Comparison of ENCODE assay signal across 15 cellular contexts in genomic region chr6:155630085-155630484, GRCh38.
A peak's percentile ranks its signal among the peaks of the same experiment; 100 is the strongest.
DNase-seq lines count a peak whose midpoint lies in the region; ATAC-seq and TF ChIP-seq lines count a peak whose summit lies in the region.
"Had no signal": no experiment of that assay in that cellular context is flagged by ENCODE, and none has a peak within 500 bp of the region (broad histone marks: within the 10 kb centered on the region; RNA-seq: fewer than 3 reads in every experiment).

No MANE protein-coding gene starts in this region.

- H3K79me2 ChIP-seq in PC-3 (ENCODE audit: low read length), result no peaks in the 10 kb centered on the region

- CTCF ChIA-PET in PC-3 (lab: Charles Lee), result no interaction called here

- no peaks in the 10 kb centered on the region for H3K27me3 ChIP-seq in PC-3 (ENCODE audit: low read length)

- intact Hi-C loops in PC-3 (cut with micrococcal nuclease), result no loop called here
- intact Hi-C loops in activated T-helper 1 cell treated with anti-CD3 and anti-CD28 coated beads, Interleukin-12 subunit alpha, Interleukin-12 subunit beta, Interleukin-2, Interleukin-4 antibody, amounts not matched to agents 30 ng/mL and 10 ng/mL and 1 ng/mL, durations not matched to agents 14 hours and 24 hours and 36 hours (cut with micrococcal nuclease), result no loop called here

- peaks cover 17% of the 10 kb centered on the region for H3K4me1 Mint-ChIP-seq in stimulated activated effector memory CD8-positive, alpha-beta T cell treated with anti-CD3 and anti-CD28 coated beads, Interleukin-12 subunit alpha, Interleukin-12 subunit beta, amount 100 ng/mL, for 72 hours
- H3K4me1 Mint-ChIP-seq in activated T-helper 1 cell treated with anti-CD3 and anti-CD28 coated beads, Interleukin-12 subunit alpha, Interleukin-12 subunit beta, Interleukin-2, Interleukin-4 antibody, amounts not matched to agents 30 ng/mL and 10 ng/mL and 1 ng/mL, durations not matched to agents 14 hours and 24 hours and 36 hours (ENCODE audit: low read depth), result peaks cover 9% of the 10 kb centered on the region

- no peaks in the 10 kb centered on the region for H3F3A ChIP-seq in PC-3 (ENCODE audit: low read length, unreplicated experiment)

- BruUV-seq in PC-3 (replicated peaks; lab: Mats Ljungman, UMichigan), result no TSS peak

- ATAC-seq in PC-3, result peak; percentile 80
- no peak for ATAC-seq in stimulated activated effector memory CD8-positive, alpha-beta T cell treated with anti-CD3 and anti-CD28 coated beads, Interleukin-12 subunit alpha, Interleukin-12 subunit beta, amount 100 ng/mL, for 72 hours
- no peak for ATAC-seq in GM21723 (IDR thresholded peaks at IDR 0.05; ENCODE audit: unreplicated experiment)

- peaks cover 13% of the 10 kb centered on the region for H3K9me3 Mint-ChIP-seq in stimulated activated effector memory CD8-positive, alpha-beta T cell treated with anti-CD3 and anti-CD28 coated beads, Interleukin-12 subunit alpha, Interleukin-12 subunit beta, amount 100 ng/mL, for 72 hours
- peaks cover 7% of the 10 kb centered on the region for H3K9me3 Mint-ChIP-seq in activated T-helper 1 cell treated with anti-CD3 and anti-CD28 coated beads, Interleukin-12 subunit alpha, Interleukin-12 subunit beta, Interleukin-2, Interleukin-4 antibody, amounts not matched to agents 30 ng/mL and 10 ng/mL and 1 ng/mL, durations not matched to agents 14 hours and 24 hours and 36 hours
- H3K9me3 Mint-ChIP-seq: H9 had no signal

- no peaks in the 10 kb centered on the region for H3K9me3 ChIP-seq in PC-3 (ENCODE audit: low read length)

- DNase-seq in ELR (ENCODE audit: low read depth) (peak; percentile 1), PC-3 (peak; percentile 59), fibroblast of gingiva (ENCODE audit: low read depth) (peak; percentile 5), GM10266 (ENCODE audit: extremely low spot score) (no peak)
- no peak for DNase-seq in stimulated activated effector memory CD8-positive, alpha-beta T cell treated with anti-CD3 and anti-CD28 coated beads, Interleukin-12 subunit alpha, Interleukin-12 subunit beta, amount 100 ng/mL, for 72 hours (ENCODE audit: low spot score in 2 of 2)
- no peak for DNase-seq in activated T-helper 1 cell treated with anti-CD3 and anti-CD28 coated beads, Interleukin-12 subunit alpha, Interleukin-12 subunit beta, Interleukin-2, Interleukin-4 antibody, amounts not matched to agents 30 ng/mL and 10 ng/mL and 1 ng/mL, durations not matched to agents 14 hours and 24 hours and 36 hours (ENCODE audit: low spot score)
- DNase-seq: C1 segment of cervical spinal cord; Calu3; CD4-positive, alpha-beta T cell; DMS 273 treated with DMSO at 0.1 percent for 48 hours; GOT3; H9; KBM-7 had no signal

- H3K4me3 Mint-ChIP-seq in stimulated activated effector memory CD8-positive, alpha-beta T cell treated with anti-CD3 and anti-CD28 coated beads, Interleukin-12 subunit alpha, Interleukin-12 subunit beta, amount 100 ng/mL, for 72 hours, result peak overlapping the region; percentile 9
- H3K4me3 Mint-ChIP-seq in activated T-helper 1 cell treated with anti-CD3 and anti-CD28 coated beads, Interleukin-12 subunit alpha, Interleukin-12 subunit beta, Interleukin-2, Interleukin-4 antibody, amounts not matched to agents 30 ng/mL and 10 ng/mL and 1 ng/mL, durations not matched to agents 14 hours and 24 hours and 36 hours, result no peak overlapping the region
- H3K4me3 Mint-ChIP-seq: B cell; CD4-positive, alpha-beta T cell; H9 had no signal

- H2AFZ ChIP-seq in PC-3 (ENCODE audit: low read length), result no peak overlapping the region

- no peaks in the 10 kb centered on the region for H3K36me3 ChIP-seq in PC-3 (ENCODE audit: low read depth, low read length)

- H3K4me3 ChIP-seq in PC-3 (ENCODE audit: low read length), result no peak overlapping the region

- no peak for TF ChIP-seq CTCF in PC-3 (conservative IDR thresholded peaks at IDR 0.05; ENCODE audit: low read depth, low read length)
- TF ChIP-seq CTCF in GM10266 (IDR thresholded peaks at IDR 0.05; ENCODE audit: control insufficient read depth, insufficient read depth, low read depth, missing control alignments), result no peak

- H3K9me2 ChIP-seq in PC-3 (replicated peaks; ENCODE audit: low read length), result no peaks in the 10 kb centered on the region

- no peaks in the 10 kb centered on the region for H4K20me1 ChIP-seq in PC-3 (ENCODE audit: low read length)

- H3K36me3 Mint-ChIP-seq in stimulated activated effector memory CD8-positive, alpha-beta T cell treated with anti-CD3 and anti-CD28 coated beads, Interleukin-12 subunit alpha, Interleukin-12 subunit beta, amount 100 ng/mL, for 72 hours, result no peaks in the 10 kb centered on the region
- no peaks in the 10 kb centered on the region for H3K36me3 Mint-ChIP-seq in activated T-helper 1 cell treated with anti-CD3 and anti-CD28 coated beads, Interleukin-12 subunit alpha, Interleukin-12 subunit beta, Interleukin-2, Interleukin-4 antibody, amounts not matched to agents 30 ng/mL and 10 ng/mL and 1 ng/mL, durations not matched to agents 14 hours and 24 hours and 36 hours (ENCODE audit: low read depth)

- H3K27ac Mint-ChIP-seq in stimulated activated effector memory CD8-positive, alpha-beta T cell treated with anti-CD3 and anti-CD28 coated beads, Interleukin-12 subunit alpha, Interleukin-12 subunit beta, amount 100 ng/mL, for 72 hours, result no peak overlapping the region
- no peak overlapping the region for H3K27ac Mint-ChIP-seq in activated T-helper 1 cell treated with anti-CD3 and anti-CD28 coated beads, Interleukin-12 subunit alpha, Interleukin-12 subunit beta, Interleukin-2, Interleukin-4 antibody, amounts not matched to agents 30 ng/mL and 10 ng/mL and 1 ng/mL, durations not matched to agents 14 hours and 24 hours and 36 hours
- H3K27ac Mint-ChIP-seq: B cell; CD4-positive, alpha-beta T cell; H9 had no signal

- H3K4me1 ChIP-seq in PC-3 (ENCODE audit: insufficient read depth, low read length), result peaks cover 14% of the 10 kb centered on the region

- H3K4me2 ChIP-seq in PC-3 (ENCODE audit: low read length), result peak overlapping the region; percentile 23; the same call in 1 of the 2 replicates

- no peak overlapping the region for H3K9ac ChIP-seq in PC-3 (ENCODE audit: low read length)

- no peak overlapping the region for H3K27ac ChIP-seq in PC-3 (ENCODE audit: low read length)

- peaks cover 2% of the 10 kb centered on the region for H3K27me3 Mint-ChIP-seq in activated T-helper 1 cell treated with anti-CD3 and anti-CD28 coated beads, Interleukin-12 subunit alpha, Interleukin-12 subunit beta, Interleukin-2, Interleukin-4 antibody, amounts not matched to agents 30 ng/mL and 10 ng/mL and 1 ng/mL, durations not matched to agents 14 hours and 24 hours and 36 hours (ENCODE audit: insufficient read depth)
- H3K27me3 Mint-ChIP-seq: B cell; CD4-positive, alpha-beta T cell had no signal

- POLR2A ChIA-PET in PC-3 (lab: Charles Lee; ENCODE audit: unreplicated experiment), result no interaction called here

Comparison
In these comparisons a context has a peak if more than half of its experiments do, and no peak if none do; other contexts are left out.
1. DNase-seq: peak in ELR (single experiment), PC-3 (single experiment) and fibroblast of gingiva (single experiment); none in stimulated activated effector memory CD8-positive, alpha-beta T cell treated with anti-CD3 and anti-CD28 coated beads, Interleukin-12 subunit alpha, Interleukin-12 subunit beta, amount 100 ng/mL, for 72 hours (0 of 2), activated T-helper 1 cell treated with anti-CD3 and anti-CD28 coated beads, Interleukin-12 subunit alpha, Interleukin-12 subunit beta, Interleukin-2, Interleukin-4 antibody, amounts not matched to agents 30 ng/mL and 10 ng/mL and 1 ng/mL, durations not matched to agents 14 hours and 24 hours and 36 hours (single experiment) and GM10266 (single experiment).